In the genomic region with DNA sequence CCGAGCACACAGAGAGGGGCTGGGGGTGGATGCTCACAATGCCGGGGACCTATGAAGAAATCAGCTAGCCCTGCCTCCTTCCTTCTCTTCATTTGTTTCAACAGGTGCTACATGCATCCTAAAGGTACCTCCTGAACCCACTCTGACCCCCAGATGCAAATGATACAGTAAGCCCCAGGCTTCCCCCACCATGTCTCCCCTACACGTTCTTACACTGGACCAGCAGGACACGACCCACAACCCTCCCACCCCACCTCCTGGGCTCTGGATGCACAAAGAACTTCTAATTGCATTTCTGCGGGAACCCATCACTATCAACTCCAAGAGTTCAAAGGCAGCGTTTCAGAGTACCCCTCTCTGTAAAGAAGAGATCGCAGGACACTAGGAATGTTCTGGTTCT, we compare ENCODE assay signal across 8 cellular contexts. TPM values are rescaled to one million over a fixed set of nuclear protein-coding genes. Genes with fewer than 3 reads are reported as not detected.
A peak's percentile ranks its signal among the peaks of the same experiment; 100 is the strongest.
DNase-seq lines count a peak whose midpoint lies in the region; ATAC-seq and TF ChIP-seq lines count a peak whose summit lies in the region.

No MANE protein-coding gene starts in this region.

- TF ChIP-seq CTCF in DND-41 (IDR thresholded peaks at IDR 0.05; ENCODE audit: borderline replicate concordance, extremely low read depth, low read length, poor library complexity, severe bottlenecking), result no peak
- TF ChIP-seq CTCF in OCI-LY1 (IDR thresholded peaks at IDR 0.05; ENCODE audit: low read length), result no peak
- no peak for TF ChIP-seq CTCF in fibroblast of mammary gland (conservative IDR thresholded peaks at IDR 0.05; ENCODE audit: control insufficient read depth, insufficient read depth, low read depth, low read length)

- H4K20me1 ChIP-seq in DND-41 (ENCODE audit: insufficient read depth, low read length) (peaks cover 26% of the 10 kb centered on the region), OCI-LY1 (ENCODE audit: insufficient read depth, low read length) (no peaks in the 10 kb centered on the region)

- H3K36me3 ChIP-seq in DND-41 (ENCODE audit: insufficient read depth, low read length), result no peaks in the 10 kb centered on the region
- peaks cover 8% of the 10 kb centered on the region; the same call in 1 of the 2 replicates for H3K36me3 ChIP-seq in OCI-LY1 (ENCODE audit: insufficient read depth, low read length)
- no peaks in the 10 kb centered on the region for H3K36me3 ChIP-seq in rectal smooth muscle tissue (ENCODE audit: control insufficient read depth, insufficient read depth, low read length)

- no peaks in the 10 kb centered on the region for H3K79me2 ChIP-seq in DND-41 (ENCODE audit: insufficient read depth, low read length)
- peaks cover 62% of the 10 kb centered on the region for H3K79me2 ChIP-seq in OCI-LY1 (ENCODE audit: insufficient read depth, low read length)

- H3K9ac ChIP-seq in DND-41 (ENCODE audit: low read depth, low read length) (no peak overlapping the region), OCI-LY1 (ENCODE audit: low read length) (peak overlapping the region; percentile 87), rectal smooth muscle tissue (ENCODE audit: low read length) (peak overlapping the region; percentile 69)

- DNase-seq in DND-41 (no peak), fibroblast of mammary gland (ENCODE audit: low read depth) (no peak), ureter (ENCODE audit: low spot score) (no peak), NCI-H446 treated with DMSO at 0.1 percent for 48 hours (lab: John Stamatoyannopoulos, UW) (no peak)

- peaks cover 25% of the 10 kb centered on the region for H3K4me1 ChIP-seq in DND-41 (ENCODE audit: insufficient read depth, low read length)
- peaks cover 52% of the 10 kb centered on the region for H3K4me1 ChIP-seq in OCI-LY1 (ENCODE audit: insufficient read depth, low read length, severe bottlenecking)
- H3K4me1 ChIP-seq in rectal smooth muscle tissue (ENCODE audit: control insufficient read depth, insufficient read depth, low read length), result peaks cover 14% of the 10 kb centered on the region

- H2AFZ ChIP-seq in DND-41 (ENCODE audit: low read depth, low read length) (no peak overlapping the region), OCI-LY1 (ENCODE audit: low read length) (no peak overlapping the region)

- H3K27me3 ChIP-seq in DND-41 (ENCODE audit: insufficient read depth, low read length, poor library complexity), result peaks cover 29% of the 10 kb centered on the region
- H3K27me3 ChIP-seq in OCI-LY1 (ENCODE audit: insufficient read depth, low read length), result no peaks in the 10 kb centered on the region
- H3K27me3 ChIP-seq in rectal smooth muscle tissue (ENCODE audit: control insufficient read depth, insufficient read depth, low read length), result no peaks in the 10 kb centered on the region

- H3F3A ChIP-seq in OCI-LY1 (ENCODE audit: insufficient read depth, low read length), result no peaks in the 10 kb centered on the region

- H3K27ac ChIP-seq in DND-41 (ENCODE audit: low read length) (no peak overlapping the region), OCI-LY1 (ENCODE audit: low read depth, low read length, poor library complexity, severe bottlenecking) (peak overlapping the region; percentile 89), rectal smooth muscle tissue (ENCODE audit: low read depth, low read length) (peak overlapping the region; percentile 64)

- no peak overlapping the region for H3K4me3 ChIP-seq in DND-41 (ENCODE audit: low read depth in 1 of 2, low read length in 2 of 2)
- H3K4me3 ChIP-seq in OCI-LY1 (ENCODE audit: low read depth, low read length, poor library complexity, severe bottlenecking), result peak overlapping the region; percentile 72
- peak overlapping the region; percentile 93 for H3K4me3 ChIP-seq in fibroblast of mammary gland (ENCODE audit: control insufficient read depth, low read depth, low read length)
- H3K4me3 ChIP-seq in rectal smooth muscle tissue (ENCODE audit: low read length), result peak overlapping the region; percentile 91

- no peak for ATAC-seq in DND-41 (ENCODE audit: insufficient read depth, low read depth)
- ATAC-seq in HG03432 (IDR thresholded peaks at IDR 0.05; ENCODE audit: unreplicated experiment), result no peak
- ATAC-seq in HG03175 (IDR thresholded peaks at IDR 0.05; ENCODE audit: unreplicated experiment), result no peak

- H3K9me3 ChIP-seq in DND-41 (ENCODE audit: insufficient read depth, low read length, severe bottlenecking) (no peaks in the 10 kb centered on the region), OCI-LY1 (ENCODE audit: low read length) (no peaks in the 10 kb centered on the region)

- H3K4me2 ChIP-seq in DND-41 (ENCODE audit: insufficient read depth, low read length), result peak overlapping the region; percentile 88; the same call in 1 of the 2 replicates
- H3K4me2 ChIP-seq in OCI-LY1 (ENCODE audit: low read length), result peak overlapping the region; percentile 91

- no peaks in the 10 kb centered on the region for H3K9me2 ChIP-seq in OCI-LY1 (ENCODE audit: low read depth, low read length)

RNA-seq across cellular contexts. Expression of gene XYLT1, which starts 2.1 kb away (rescaled TPM):
- total RNA-seq in ureter, result 17.0 TPM

Comparison
In these comparisons a context has a peak if more than half of its experiments do, and no peak if none do; other contexts are left out.
1. H3K4me3 ChIP-seq: peak in OCI-LY1 (single experiment), fibroblast of mammary gland (single experiment) and rectal smooth muscle tissue (single experiment); none in DND-41 (0 of 2).